9 cellular contexts compared by ENCODE assay signal in genomic region chr12:62259993-62260732, GRCh38. TPM values are rescaled to one million over a fixed set of nuclear protein-coding genes. Genes with fewer than 3 reads are reported as not detected.
DNase-seq lines count a peak whose midpoint lies in the region; ATAC-seq, FAIRE-seq and TF ChIP-seq lines count a peak whose summit lies in the region.
"Had no signal": no experiment of that assay in that cellular context is flagged by ENCODE, and none has a peak within 500 bp of the region (broad histone marks: within the 10 kb centered on the region; RNA-seq: fewer than 3 reads in every experiment).

Gene USP15 (plus strand): TSS chr12:62260404. CDS start chr12:62260415, 11 bp downstream.

- H3K79me2 ChIP-seq in keratinocyte (ENCODE audit: control insufficient read depth, insufficient read depth, low read length), result peaks cover 49% of the 10 kb centered on the region

- no peaks in the 10 kb centered on the region for H3K27me3 ChIP-seq in keratinocyte (ENCODE audit: control insufficient read depth, extremely low read depth, insufficient read depth, low read length)

- H3K4me2 ChIP-seq in keratinocyte (ENCODE audit: control insufficient read depth, extremely low read depth, insufficient read depth, low read depth, low read length), result peak within 1 kb of the TSS; percentile 86

- peak; percentile 92 for TF ChIP-seq POLR2A in GM18951 (IDR thresholded peaks at IDR 0.05; ENCODE audit: extremely low read depth, insufficient read depth, insufficient read length)

- DNase-seq in AG09319 (ENCODE audit: extremely low read depth, low read depth), result peak; percentile 96
- DNase-seq in NCI-H345 (lab: John Stamatoyannopoulos, UW), result peak; percentile 97
- peak; percentile 94 for DNase-seq in activated CD4-positive, CD25-positive, alpha-beta regulatory T cell treated with anti-CD3 and anti-CD28 coated beads, Interleukin-2, amount 50 U/mL, for 72 hours
- peak; percentile 56 to 74 for DNase-seq in cerebellar nuclear complex (lab: John Stamatoyannopoulos, UW)
- peak; percentile 50 for DNase-seq in keratinocyte (ENCODE audit: low read depth, low spot score)
- peak; percentile 92 to 93 for DNase-seq in stimulated activated CD4-positive, alpha-beta T cell treated with anti-CD3 and anti-CD28 coated beads, Interleukin-15, amount 100 ng/mL, for 1 hour (ENCODE audit: low read depth in 1 of 2, low spot score in 1 of 2)

- H4K20me1 ChIP-seq in keratinocyte (ENCODE audit: control insufficient read depth, extremely low read depth, insufficient read depth, low read length), result no peaks in the 10 kb centered on the region

- peak; percentile 82 for ATAC-seq in HG03196 (IDR thresholded peaks at IDR 0.05; ENCODE audit: unreplicated experiment)

- in situ Hi-C loops in GM18951 (cut with MboI; ENCODE audit: low sequenced_read_pairs, unreplicated experiment), result no loop called here

- peaks cover 14% of the 10 kb centered on the region for H3K4me1 ChIP-seq in keratinocyte (ENCODE audit: control insufficient read depth, extremely low read depth, insufficient read depth, low read length)

- H3K9me1 ChIP-seq in keratinocyte (ENCODE audit: control insufficient read depth, extremely low read depth, insufficient read depth, low read length), result no peaks in the 10 kb centered on the region

- peak within 1 kb of the TSS; percentile 93 for H3K9ac ChIP-seq in keratinocyte (ENCODE audit: control insufficient read depth, extremely low read depth, insufficient read depth, low read length)

- no peak for FAIRE-seq in keratinocyte (lab: Jason Lieb, UNC)
- FAIRE-seq: islet of Langerhans had no signal

- TF ChIP-seq CTCF in AG09319 (IDR thresholded peaks at IDR 0.05; ENCODE audit: low read depth, low read length), result peak; percentile 70
- peak; percentile 63 to 79 (median 74) for TF ChIP-seq CTCF in keratinocyte (optimal IDR thresholded peaks at IDR 0.05 in 1 of 3, IDR thresholded peaks at IDR 0.05 in 1 of 3, conservative IDR thresholded peaks at IDR 0.05 in 1 of 3; ENCODE audit: extremely low read depth in 1 of 3, insufficient read depth in 2 of 3, low read length in 3 of 3)

- peak within 1 kb of the TSS; percentile 94 for H3K27ac ChIP-seq in keratinocyte (ENCODE audit: control insufficient read depth, insufficient read depth, low read length)

- peak within 1 kb of the TSS; percentile 98 for H2AFZ ChIP-seq in keratinocyte (ENCODE audit: control insufficient read depth, low read length)

- H3K4me3 ChIP-seq in keratinocyte (ENCODE audit: control insufficient read depth in 2 of 3, extremely low read depth in 1 of 3, insufficient read depth in 2 of 3, low read depth in 1 of 3, low read length in 3 of 3), result peak within 1 kb of the TSS; percentile 90 to 93 (median 91)

- no peaks in the 10 kb centered on the region for H3K9me3 ChIP-seq in keratinocyte (ENCODE audit: control insufficient read depth, low read depth, low read length)

- dilution Hi-C loops in keratinocyte (cut with MboI; ENCODE audit: extremely low pct_ligation_motif_present, low sequenced_read_pairs), result no loop called here

- H3K36me3 ChIP-seq in keratinocyte (ENCODE audit: control insufficient read depth in 2 of 2, extremely low read depth in 1 of 2, insufficient read depth in 2 of 2, low read length in 2 of 2), result peaks cover 0 to 3% of the 10 kb centered on the region in 2 experiments

RNA-seq across cellular contexts. Expression of gene USP15, which starts in this region (rescaled TPM):
- polyA plus RNA-seq in keratinocyte, result 48.9 to 66.5 TPM (median 51.1 TPM) in 3 replicates
- polyA plus RNA-seq in keratinocyte (2011; ENCODE audit: low read depth), result 128 TPM
- polyA plus RNA-seq in keratinocyte (2011; cell fraction: cytosol; rRNA removed), result 26.1 and 59.7 TPM in 2 replicates
- polyA plus RNA-seq in keratinocyte (2011; cell fraction: nucleus; rRNA removed), result 90.7 and 109 TPM in 2 replicates
- polyA plus RNA-seq in keratinocyte (2012; ENCODE audit: low replicate concordance), result 55.1 and 58.3 TPM in 2 replicates
- 12.6 to 158 TPM (median 75.3 TPM) in 3 replicates for polyA minus RNA-seq in keratinocyte
- polyA minus RNA-seq in keratinocyte (2011; cell fraction: cytosol; rRNA and poly(A)+ RNA removed), result 24.9 TPM
- 78.0 and 161 TPM in 2 replicates for polyA minus RNA-seq in keratinocyte (2011; cell fraction: nucleus; rRNA and poly(A)+ RNA removed)

Comparison
In these comparisons a context has a peak if more than half of its experiments do, and no peak if none do; other contexts are left out.
1. Peak in every context shown above with its lines: DNase-seq, ATAC-seq, H3K4me3 ChIP-seq and H3K27ac ChIP-seq.